ENCODE assay signal across 16 cellular contexts in the genomic region with DNA sequence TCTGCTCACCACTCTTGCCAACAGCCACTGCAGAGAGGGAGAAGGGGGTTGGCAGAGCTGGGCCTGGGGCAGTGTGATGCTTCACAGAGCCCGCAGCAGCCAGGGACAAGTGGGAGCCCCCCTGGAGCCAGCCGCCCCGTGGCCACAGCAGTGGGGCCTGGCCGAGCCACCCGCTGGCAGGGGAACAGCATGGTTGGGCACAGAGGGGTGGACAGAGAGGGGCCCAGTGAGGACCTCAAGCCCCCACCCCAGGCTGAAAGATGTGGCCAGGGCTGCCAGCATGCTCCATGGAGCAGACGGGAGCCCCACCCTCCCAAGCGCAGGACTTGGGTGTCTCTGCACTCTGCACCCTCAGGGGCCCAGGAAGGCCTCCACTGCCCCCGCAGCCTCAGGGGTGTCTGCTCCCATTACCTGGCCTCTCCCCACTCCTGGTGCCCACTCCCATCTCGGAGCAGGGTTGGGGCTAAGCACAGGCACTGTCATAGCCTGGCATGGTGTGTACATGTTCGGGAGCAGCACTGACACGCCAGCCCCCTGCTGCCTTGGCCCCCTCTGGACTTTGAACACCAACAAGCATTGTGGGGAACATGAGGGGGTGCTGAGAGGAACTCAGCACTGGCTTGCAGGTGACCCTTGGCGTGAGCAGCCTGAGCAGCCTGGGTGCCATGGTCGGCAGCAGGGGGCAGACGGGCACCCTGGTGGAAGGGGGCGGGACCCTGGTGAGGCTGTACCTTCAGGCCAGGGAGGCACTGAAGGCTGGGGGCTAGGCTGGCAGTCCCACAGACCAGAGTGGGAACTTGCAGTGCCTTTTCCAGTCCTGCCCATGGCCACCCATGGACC.
"Had no signal": no experiment of that assay in that cellular context is flagged by ENCODE, and none has a peak within 500 bp of the region (broad histone marks: within the 10 kb centered on the region; RNA-seq: fewer than 3 reads in every experiment).

No MANE protein-coding gene starts in this region.

- H3K36me3 ChIP-seq: cardiac muscle cell, neural progenitor cell, ovary, thoracic aorta, WERI-Rb-1 had no signal

- DNase-seq: activated CD4-positive, alpha-beta T cell treated with anti-CD3 and anti-CD28 coated beads for 1 hour; activated CD4-positive, alpha-beta T cell treated with anti-CD3 and anti-CD28 coated beads, Interleukin-2, amount 50 U/mL, for 4 hours; activated gamma-delta T cell; effector memory CD8-positive, alpha-beta T cell; left colon; mammary epithelial cell; naive B cell; ovary; sigmoid colon; stimulated activated CD4-positive, alpha-beta T cell treated with anti-CD3 and anti-CD28 coated beads, Interleukin-4, amount 100 ng/mL, for 24 hours; WERI-Rb-1 had no signal

- H3K9me3 ChIP-seq: ovary, sigmoid colon, thoracic aorta had no signal

- H3K4me3 ChIP-seq: cardiac muscle cell, hepatocyte, neural progenitor cell, ovary, sigmoid colon, thoracic aorta had no signal

- H3K4me1 ChIP-seq: neural progenitor cell, sigmoid colon had no signal

- H2AFZ ChIP-seq: hepatocyte, neural progenitor cell had no signal

- H3K27me3 ChIP-seq: cardiac muscle cell, hepatocyte, neural progenitor cell, ovary, sigmoid colon had no signal

- ATAC-seq: effector memory CD8-positive, alpha-beta T cell; left colon; stimulated activated effector memory CD8-positive, alpha-beta T cell treated with anti-CD3 and anti-CD28 coated beads, Interleukin-12 subunit alpha, Interleukin-12 subunit beta, amount 100 ng/mL, for 72 hours had no signal

- H3K79me2 ChIP-seq: hepatocyte had no signal

- H3K4me2 ChIP-seq: hepatocyte, neural progenitor cell had no signal

- H3K9ac ChIP-seq: neural progenitor cell had no signal

- H3K27ac ChIP-seq: cardiac muscle cell, hepatocyte, neural progenitor cell, ovary, sigmoid colon, thoracic aorta, WERI-Rb-1 had no signal
